29 cellular contexts compared by ENCODE assay signal in the genomic region with DNA sequence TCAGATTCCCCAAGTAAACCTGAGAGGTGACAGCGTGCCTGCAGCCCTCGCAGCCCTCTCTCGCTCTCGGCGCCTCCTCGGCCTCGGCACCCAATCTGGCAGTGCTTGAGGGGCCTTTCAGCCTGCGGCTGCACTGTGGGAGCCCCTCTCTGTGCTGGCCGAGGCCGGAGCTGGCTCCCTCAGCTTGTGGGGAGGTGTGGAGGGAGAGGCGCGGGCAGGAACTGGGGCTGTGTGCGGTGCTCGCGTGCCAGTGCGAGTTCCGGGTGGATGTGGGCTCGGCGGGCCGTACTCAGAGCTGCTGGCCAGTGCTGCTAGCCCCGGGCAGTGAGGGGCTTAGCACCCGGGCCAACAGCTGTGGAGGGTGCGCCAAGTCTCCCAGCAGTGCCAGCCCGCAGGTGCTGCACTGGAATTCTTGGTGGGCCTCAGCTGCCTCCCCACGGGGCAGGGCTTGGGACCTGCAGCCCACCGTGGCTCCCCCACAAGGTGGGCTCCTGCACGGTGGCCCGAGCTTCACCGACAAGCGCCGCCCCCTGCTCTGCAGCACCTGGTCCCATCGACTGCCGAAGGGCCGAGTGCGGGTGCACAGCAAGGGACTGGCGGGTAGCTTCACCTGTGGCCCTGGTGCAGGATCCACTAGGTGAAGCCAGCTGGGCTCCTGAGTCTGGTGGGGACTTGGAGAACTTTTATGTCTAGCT.
"Had no signal": no experiment of that assay in that cellular context is flagged by ENCODE, and none has a peak within 500 bp of the region (broad histone marks: within the 10 kb centered on the region; RNA-seq: fewer than 3 reads in every experiment).

No MANE protein-coding gene starts in this region.

- FAIRE-seq: keratinocyte, urothelium cell line had no signal

- DNase-seq: left colon; lower lobe of right lung; mammary epithelial cell; mesendoderm; naive B cell; occipital lobe; psoas muscle; right lobe of liver; stimulated activated CD4-positive, alpha-beta T cell treated with anti-CD3 and anti-CD28 coated beads, Interleukin-12 subunit alpha, Interleukin-12 subunit beta, amount 100 ng/mL, for 4 hours; stimulated activated CD4-positive, alpha-beta T cell treated with anti-CD3 and anti-CD28 coated beads, Interleukin-15, amount 100 ng/mL, for 24 hours; stimulated activated CD4-positive, alpha-beta T cell treated with anti-CD3 and anti-CD28 coated beads, Interleukin-2, amount 100 ng/mL, for 24 hours; stimulated activated CD4-positive, alpha-beta T cell treated with anti-CD3 and anti-CD28 coated beads, Interleukin-4, amount 100 ng/mL, for 1 hour; stimulated activated naive B cell treated with anti-CD40 and anti-IgM and Interleukin-4, amounts not matched to agents 10 μg/mL and 1 μg/mL and 100 μg/mL, for 72 hours; stimulated activated naive CD8-positive, alpha-beta T cell treated with anti-CD3 and anti-CD28 coated beads, Interleukin-15, Interleukin-2, amounts not matched to agents 100 U/mL and 50 U/mL, for 24 hours; stomach; testis; thyroid gland; transverse colon had no signal

- H3K27me3 ChIP-seq: heart right ventricle, hepatocyte, left lung, neutrophil, right lobe of liver, stomach, testis, thyroid gland, transverse colon, upper lobe of left lung had no signal

- H3K36me3 Mint-ChIP-seq: mesothelial cell of epicardium; naive B cell; stimulated activated naive B cell treated with anti-CD40 and anti-IgM and Interleukin-4, amounts not matched to agents 10 μg/mL and 1 μg/mL and 100 μg/mL, for 72 hours had no signal

- H3K36me3 ChIP-seq: heart right ventricle, left lung, lower lobe of right lung, neutrophil, right lobe of liver, stomach, thyroid gland, transverse colon, upper lobe of left lung had no signal

- H3K4me1 ChIP-seq: heart right ventricle, left lung, lower lobe of right lung, parathyroid adenoma, psoas muscle, right lobe of liver, stomach, testis, thyroid gland, transverse colon, upper lobe of left lung had no signal

- H3K27ac ChIP-seq: heart right ventricle, hepatocyte, left lung, lower lobe of right lung, neutrophil, parathyroid adenoma, psoas muscle, right lobe of liver, stomach, testis, thyroid gland, transverse colon, upper lobe of left lung had no signal

- H3K4me3 ChIP-seq: heart right ventricle, hepatocyte, left lung, lower lobe of right lung, psoas muscle, right lobe of liver, stomach, testis, thyroid gland, transverse colon, upper lobe of left lung had no signal

- H3K4me3 Mint-ChIP-seq: mesothelial cell of epicardium; nephron; neural crest cell; stimulated activated naive B cell treated with anti-CD40 and anti-IgM and Interleukin-4, amounts not matched to agents 10 μg/mL and 1 μg/mL and 100 μg/mL, for 72 hours had no signal

- H3K4me1 Mint-ChIP-seq: naive B cell; nephron; neural crest cell; stimulated activated naive B cell treated with anti-CD40 and anti-IgM and Interleukin-4, amounts not matched to agents 10 μg/mL and 1 μg/mL and 100 μg/mL, for 72 hours had no signal

- H3K27ac Mint-ChIP-seq: mesothelial cell of epicardium; naive B cell; nephron; stimulated activated naive B cell treated with anti-CD40 and anti-IgM and Interleukin-4, amounts not matched to agents 10 μg/mL and 1 μg/mL and 100 μg/mL, for 72 hours had no signal

- H3K9me3 ChIP-seq: lower lobe of right lung, neutrophil, psoas muscle, right lobe of liver, testis, thyroid gland had no signal

- ATAC-seq: left colon; left lung; psoas muscle; stimulated activated naive B cell treated with anti-CD40 and anti-IgM and Interleukin-4, amounts not matched to agents 10 μg/mL and 1 μg/mL and 100 μg/mL, for 72 hours; stimulated activated naive CD8-positive, alpha-beta T cell treated with anti-CD3 and anti-CD28 coated beads, Interleukin-15, Interleukin-2, amounts not matched to agents 100 U/mL and 50 U/mL, for 24 hours had no signal

- H3K27me3 Mint-ChIP-seq: naive B cell; stimulated activated naive B cell treated with anti-CD40 and anti-IgM and Interleukin-4, amounts not matched to agents 10 μg/mL and 1 μg/mL and 100 μg/mL, for 72 hours had no signal
